Comparison of ENCODE assay signal across 33 cellular contexts in the genomic region with DNA sequence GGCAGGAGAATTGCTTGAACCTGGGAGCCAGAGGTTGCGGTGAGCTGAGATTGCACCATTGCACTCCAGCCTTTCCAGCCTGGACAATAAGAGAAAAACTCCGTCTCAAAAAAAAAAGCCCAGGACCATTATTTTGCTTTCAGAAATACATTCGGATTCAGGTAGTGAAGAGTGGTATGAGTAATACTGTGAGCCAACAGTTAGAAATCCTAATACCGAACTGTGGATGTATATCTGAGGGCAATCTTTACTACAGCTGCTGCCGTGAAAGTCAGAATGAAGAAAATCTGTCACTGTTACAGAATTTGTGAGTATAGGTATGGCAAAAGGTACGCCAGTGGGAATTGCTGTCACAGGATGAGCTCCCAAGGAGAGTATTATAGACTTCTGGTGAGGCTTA.
"Had no signal": no experiment of that assay in that cellular context is flagged by ENCODE, and none has a peak within 500 bp of the region (broad histone marks: within the 10 kb centered on the region; RNA-seq: fewer than 3 reads in every experiment).

No MANE protein-coding gene starts in this region.

- DNase-seq: activated B cell treated with CpG ODN at 0.5 μM for 24 hours; activated CD4-positive, alpha-beta memory T cell treated with anti-CD3 and anti-CD28 coated beads, Interleukin-2, amount 10 ng/mL, durations not matched to agents 7 days and 5 days; activated CD4-positive, alpha-beta T cell treated with anti-CD3 and anti-CD28 coated beads for 1 hour; activated CD4-positive, alpha-beta T cell treated with anti-CD3 and anti-CD28 coated beads for 48 hours; activated CD8-positive, alpha-beta memory T cell treated with anti-CD3 and anti-CD28 coated beads for 24 hours; activated CD8-positive, alpha-beta memory T cell treated with anti-CD3 and anti-CD28 coated beads, Interleukin-2, amount 10 ng/mL, durations not matched to agents 7 days and 5 days; activated CD8-positive, alpha-beta memory T cell treated with anti-CD3 and anti-CD28 coated beads, Interleukin-2, amount 50 U/mL, for 48 hours; activated effector memory CD4-positive, alpha-beta T cell treated with anti-CD3 and anti-CD28 coated beads, Interleukin-2, amount 50 U/mL, for 16 hours; activated naive CD4-positive, alpha-beta T cell; activated naive CD4-positive, alpha-beta T cell treated with anti-CD3 and anti-CD28 coated beads, Interleukin-2, amount 50 U/mL, for 16 hours; activated naive CD8-positive, alpha-beta T cell treated with anti-CD3 and anti-CD28 coated beads for 36 hours; activated T-cell treated with anti-CD3 and anti-CD28 coated beads, Interleukin-2, amount 50 U/mL, for 48 hours; amniotic stem cell; aorta; IMR-90; NCI-H1105; NCI-H1417 treated with DMSO at 0.1 percent for 48 hours; NCI-H187 treated with DMSO at 0.1 percent for 48 hours; NCI-H2081; NCI-H2171 treated with DMSO at 0.1 percent for 48 hours; NCI-H226; NCI-H524; NCI-H69; RPMI8226; SHP77 treated with DMSO at 0.1 percent for 48 hours; SK-N-SH had no signal

- FAIRE-seq: K562 had no signal

- ATAC-seq: activated CD8-positive, alpha-beta memory T cell treated with anti-CD3 and anti-CD28 coated beads, Interleukin-2, amount 10 ng/mL, durations not matched to agents 7 days and 5 days; K562; Panc1 had no signal

- H3K4me3 Mint-ChIP-seq: activated B cell treated with CpG ODN at 0.5 μM for 24 hours; activated CD4-positive, alpha-beta memory T cell treated with anti-CD3 and anti-CD28 coated beads, Interleukin-2, amount 10 ng/mL, durations not matched to agents 7 days and 5 days; activated CD8-positive, alpha-beta memory T cell treated with anti-CD3 and anti-CD28 coated beads, Interleukin-2, amount 10 ng/mL, durations not matched to agents 7 days and 5 days; activated naive CD8-positive, alpha-beta T cell treated with anti-CD3 and anti-CD28 coated beads for 36 hours; T-helper 1 cell treated with Interleukin-12 subunit alpha and Interleukin-12 subunit beta and Interleukin-4 antibody, amounts not matched to agents 30 μg/mL and 1 μg/mL, for 36 hours; T-helper 2 cell treated with Interferon-gamma antibody and Interleukin-4, amounts not matched to agents 5 μg/mL and 100 μg/mL, for 36 hours had no signal

- H3K4me3 ChIP-seq: breast epithelium, K562, SJSA1 had no signal

- H3K27me3 ChIP-seq: breast epithelium, SJSA1 had no signal

- H3K9ac ChIP-seq: SK-N-SH had no signal

- H3K9me3 ChIP-seq: breast epithelium, SJSA1, SK-N-SH had no signal

- H3K27ac Mint-ChIP-seq: activated B cell treated with CpG ODN at 0.5 μM for 24 hours; activated CD4-positive, alpha-beta memory T cell treated with anti-CD3 and anti-CD28 coated beads, Interleukin-2, amount 10 ng/mL, durations not matched to agents 7 days and 5 days; activated CD8-positive, alpha-beta memory T cell treated with anti-CD3 and anti-CD28 coated beads, Interleukin-2, amount 10 ng/mL, durations not matched to agents 7 days and 5 days; activated naive CD8-positive, alpha-beta T cell treated with anti-CD3 and anti-CD28 coated beads for 36 hours; T-helper 1 cell treated with Interleukin-12 subunit alpha and Interleukin-12 subunit beta and Interleukin-4 antibody, amounts not matched to agents 30 μg/mL and 1 μg/mL, for 36 hours; T-helper 2 cell treated with Interferon-gamma antibody and Interleukin-4, amounts not matched to agents 5 μg/mL and 100 μg/mL, for 36 hours had no signal

- H3K9me3 Mint-ChIP-seq: activated B cell treated with CpG ODN at 0.5 μM for 24 hours; activated CD4-positive, alpha-beta memory T cell treated with anti-CD3 and anti-CD28 coated beads, Interleukin-2, amount 10 ng/mL, durations not matched to agents 7 days and 5 days; activated naive CD8-positive, alpha-beta T cell treated with anti-CD3 and anti-CD28 coated beads for 36 hours; T-helper 1 cell treated with Interleukin-12 subunit alpha and Interleukin-12 subunit beta and Interleukin-4 antibody, amounts not matched to agents 30 μg/mL and 1 μg/mL, for 36 hours; T-helper 2 cell treated with Interferon-gamma antibody and Interleukin-4, amounts not matched to agents 5 μg/mL and 100 μg/mL, for 36 hours had no signal

- H3K4me2 ChIP-seq: SK-N-SH had no signal

- H3K4me1 ChIP-seq: breast epithelium had no signal

- H3K27ac ChIP-seq: breast epithelium, SJSA1, VCaP had no signal

- H3K27me3 Mint-ChIP-seq: activated B cell treated with CpG ODN at 0.5 μM for 24 hours; activated CD4-positive, alpha-beta memory T cell treated with anti-CD3 and anti-CD28 coated beads, Interleukin-2, amount 10 ng/mL, durations not matched to agents 7 days and 5 days; activated CD8-positive, alpha-beta memory T cell treated with anti-CD3 and anti-CD28 coated beads, Interleukin-2, amount 10 ng/mL, durations not matched to agents 7 days and 5 days; activated naive CD8-positive, alpha-beta T cell treated with anti-CD3 and anti-CD28 coated beads for 36 hours had no signal

- H3K36me3 ChIP-seq: breast epithelium had no signal
